Comparison of ENCODE assay signal across 23 cellular contexts in genomic region chr19:11612816-11613511, GRCh38. TPM values are rescaled to one million over a fixed set of nuclear protein-coding genes. Genes with fewer than 3 reads are reported as not detected.
DNase-seq lines count a peak whose midpoint lies in the region; ATAC-seq and TF ChIP-seq lines count a peak whose summit lies in the region.
"Had no signal": no experiment of that assay in that cellular context is flagged by ENCODE, and none has a peak within 500 bp of the region (broad histone marks: within the 10 kb centered on the region; RNA-seq: fewer than 3 reads in every experiment).

No MANE protein-coding gene starts in this region.

- CTCF ChIA-PET in WTC11 (lab: Charles Lee) = interaction anchor here (0.6 to 1.3 kb wide), 10 partner anchors 15 to 1520 kb away, joined by 3 to 6 read pairs (median 3); partner anchors contain the start of gene ELOF1

- H3T11ph ChIP-seq in H9 (ENCODE audit: low read length) = no peak overlapping the region

- H3K27ac Mint-ChIP-seq in T-helper 1 cell treated with Interleukin-12 subunit alpha and Interleukin-12 subunit beta and Interleukin-4 antibody, amounts not matched to agents 30 μg/mL and 1 μg/mL, for 36 hours = peak overlapping the region; percentile 41
- H3K27ac Mint-ChIP-seq in H9 = no peak overlapping the region; a peak in 1 of 7 replicates
- no peak overlapping the region; the same call in 1 of the 2 replicates for H3K27ac Mint-ChIP-seq in WTC11
- H3K27ac Mint-ChIP-seq in mesothelial cell of epicardium = peak overlapping the region; percentile 61
- H3K27ac Mint-ChIP-seq: B cell had no signal

- H4K91ac ChIP-seq in H9 (ENCODE audit: insufficient read length, low read depth, low read length) = no peak overlapping the region

- no peak overlapping the region for H3K9ac ChIP-seq in H9 (ENCODE audit: extremely low read depth, insufficient read length, low read length)

- H2BK15ac ChIP-seq in H9 (ENCODE audit: low read depth, low read length) = no peak overlapping the region

- H3K36me3 Mint-ChIP-seq in T-helper 1 cell treated with Interleukin-12 subunit alpha and Interleukin-12 subunit beta and Interleukin-4 antibody, amounts not matched to agents 30 μg/mL and 1 μg/mL, for 36 hours (ENCODE audit: low read depth) = peaks cover 44% of the 10 kb centered on the region
- H3K36me3 Mint-ChIP-seq in H9 (ENCODE audit: insufficient read depth in 1 of 3, low read depth in 3 of 3) (peaks cover 55 to 84% (median 79%) of the 10 kb centered on the region in 3 experiments), WTC11 (peaks cover 61% of the 10 kb centered on the region), mesothelial cell of epicardium (peaks cover 74% of the 10 kb centered on the region)

- H2AK5ac ChIP-seq in H9 (ENCODE audit: insufficient read length, low read length) = no peak overlapping the region

- H3K4me3 ChIP-seq in brain microvascular endothelial cell (ENCODE audit: low read depth, low read length) = no peak overlapping the region
- H3K4me3 ChIP-seq: right atrium auricular region, testis had no signal

- no peak overlapping the region for H3K4ac ChIP-seq in H9 (ENCODE audit: low read depth, low read length)

- H3K9me3 ChIP-seq in H9 (ENCODE audit: control insufficient read depth, low read depth, low read length) = peaks cover 20% of the 10 kb centered on the region
- H3K9me3 ChIP-seq: testis had no signal

- H3K23ac ChIP-seq in H9 (ENCODE audit: insufficient read length, low read depth, low read length) = no peak overlapping the region

- H4K5ac ChIP-seq in H9 (ENCODE audit: insufficient read length, low read depth, low read length) = no peak overlapping the region

- no peaks in the 10 kb centered on the region for H3K27me3 Mint-ChIP-seq in T-helper 1 cell treated with Interleukin-12 subunit alpha and Interleukin-12 subunit beta and Interleukin-4 antibody, amounts not matched to agents 30 μg/mL and 1 μg/mL, for 36 hours (ENCODE audit: low read depth)
- H3K27me3 Mint-ChIP-seq in H9 (ENCODE audit: low read depth) = no peaks in the 10 kb centered on the region
- no peaks in the 10 kb centered on the region for H3K27me3 Mint-ChIP-seq in WTC11 (ENCODE audit: low read depth)
- H3K27me3 Mint-ChIP-seq in mesothelial cell of epicardium (ENCODE audit: low read depth) = no peaks in the 10 kb centered on the region
- H3K27me3 Mint-ChIP-seq: B cell had no signal

- H2BK20ac ChIP-seq in H9 (ENCODE audit: low read depth, low read length, poor library complexity, severe bottlenecking) = no peak overlapping the region

- H2BK120ac ChIP-seq in H9 (ENCODE audit: low read depth, low read length, poor library complexity, severe bottlenecking) = no peak overlapping the region

- H3K27me3 ChIP-seq in H9 (ENCODE audit: insufficient read depth, low read length) = no peaks in the 10 kb centered on the region
- H3K27me3 ChIP-seq in brain microvascular endothelial cell (replicated peaks) = no peaks in the 10 kb centered on the region
- H3K27me3 ChIP-seq: right atrium auricular region, testis had no signal

- H3K56ac ChIP-seq in H9 (ENCODE audit: insufficient read length, low read depth, low read length) = no peak overlapping the region

- H3K4me1 Mint-ChIP-seq in T-helper 1 cell treated with Interleukin-12 subunit alpha and Interleukin-12 subunit beta and Interleukin-4 antibody, amounts not matched to agents 30 μg/mL and 1 μg/mL, for 36 hours (ENCODE audit: low read depth) = no peaks in the 10 kb centered on the region
- H3K4me1 Mint-ChIP-seq in H9 (peaks cover 9 to 13% of the 10 kb centered on the region in 2 experiments), WTC11 (peaks cover 12% of the 10 kb centered on the region), mesothelial cell of epicardium (no peaks in the 10 kb centered on the region)

- no CpG with 5 or more reads among the region's 5 CpGs for WGBS in H9 (ENCODE audit: extremely low coverage, insufficient read length, low lambda C conversion rate)

- no peak for DNase-seq in T-helper 1 cell
- no peak for DNase-seq in H9
- DNase-seq in WTC11 (ENCODE audit: low spot score) = peak; percentile 36
- no peak for DNase-seq in mesothelial cell of epicardium (ENCODE audit: low spot score in 2 of 2, unreplicated experiment in 2 of 2)
- no peak for DNase-seq in NCI-H2227 treated with DMSO at 0.1 percent for 48 hours (lab: John Stamatoyannopoulos, UW)
- DNase-seq in brain microvascular endothelial cell = no peak
- no peak for DNase-seq in effector CD4-positive, alpha-beta T cell
- DNase-seq: activated CD4-positive, alpha-beta T cell treated with anti-CD3 and anti-CD28 coated beads, Interleukin-2, amount 50 U/mL, for 48 hours; activated gamma-delta T cell treated with Interleukin-2 at 50 U/mL for 16 hours; activated T-cell treated with anti-CD3 and anti-CD28 coated beads for 4 hours; aorta; central memory CD4-positive, alpha-beta T cell; COR-L47; GOT3; hippocampal formation; NCI-H1417 treated with DMSO at 0.1 percent for 48 hours; NCI-H524; stimulated activated CD8-positive, alpha-beta memory T cell treated with anti-CD3 and anti-CD28 coated beads, Interleukin-4, amount 100 ng/mL, for 48 hours; testis had no signal

- H2BK5ac ChIP-seq in H9 (ENCODE audit: insufficient read length, low read length) = no peak overlapping the region

- H3K4me2 ChIP-seq in H9 (ENCODE audit: insufficient read depth, insufficient read length, low read length) = no peak overlapping the region

- peak; percentile 70 for ATAC-seq in WTC11
- ATAC-seq: esophagus mucosa had no signal

- no peak overlapping the region for H3K18ac ChIP-seq in H9 (ENCODE audit: insufficient read length, low read depth, low read length)

- no peaks in the 10 kb centered on the region for H4K20me1 ChIP-seq in H9 (ENCODE audit: control insufficient read depth, insufficient read depth, insufficient read length)

- no peak overlapping the region for H3K4me3 Mint-ChIP-seq in T-helper 1 cell treated with Interleukin-12 subunit alpha and Interleukin-12 subunit beta and Interleukin-4 antibody, amounts not matched to agents 30 μg/mL and 1 μg/mL, for 36 hours
- H3K4me3 Mint-ChIP-seq in H9 (no peak overlapping the region), WTC11 (no peak overlapping the region), mesothelial cell of epicardium (no peak overlapping the region)
- H3K4me3 Mint-ChIP-seq: B cell had no signal

- H3K27ac ChIP-seq in H9 (ENCODE audit: insufficient read length, low read depth, low read length) (no peak overlapping the region), brain microvascular endothelial cell (no peak overlapping the region)
- H3K27ac ChIP-seq: right atrium auricular region, testis had no signal

- peaks cover 52% of the 10 kb centered on the region for H3K9me3 Mint-ChIP-seq in T-helper 1 cell treated with Interleukin-12 subunit alpha and Interleukin-12 subunit beta and Interleukin-4 antibody, amounts not matched to agents 30 μg/mL and 1 μg/mL, for 36 hours
- peaks cover 46 to 62% of the 10 kb centered on the region in 2 experiments for H3K9me3 Mint-ChIP-seq in H9
- peaks cover 25% of the 10 kb centered on the region for H3K9me3 Mint-ChIP-seq in WTC11
- H3K9me3 Mint-ChIP-seq in mesothelial cell of epicardium = peaks cover 39% of the 10 kb centered on the region

- no peaks in the 10 kb centered on the region for H3K4me1 ChIP-seq in H9 (ENCODE audit: insufficient read depth, low read length)
- H3K4me1 ChIP-seq: right atrium auricular region, testis had no signal

- no peaks in the 10 kb centered on the region; the same call in 1 of the 2 replicates for H3K79me2 ChIP-seq in H9 (ENCODE audit: insufficient read depth, low read length)

- in situ Hi-C loops in brain microvascular endothelial cell (cut with HindIII; ENCODE audit: low pct_ligation_motif_present, low sequenced_read_pairs) = no loop called here

- POLR2A ChIA-PET in WTC11 (lab: Charles Lee) = no interaction called here

- H2BK12ac ChIP-seq in H9 (ENCODE audit: insufficient read length, low read depth, low read length) = no peak overlapping the region

- TF ChIP-seq CTCF in H9 (conservative IDR thresholded peaks at IDR 0.05) (peak; percentile 33; the same call in 2 of the 3 replicates), WTC11 (IDR thresholded peaks at IDR 0.05) (no peak), mesothelial cell of epicardium (IDR thresholded peaks at IDR 0.05; ENCODE audit: unreplicated experiment) (no peak), brain microvascular endothelial cell (IDR thresholded peaks at IDR 0.05; ENCODE audit: low read depth, low read length, missing control alignments) (no peak)

- no peak overlapping the region for H2AFZ ChIP-seq in H9 (ENCODE audit: low read length)

- H3K14ac ChIP-seq in H9 (ENCODE audit: insufficient read depth, low read length) = no peak overlapping the region

- no peaks in the 10 kb centered on the region for H3K23me2 ChIP-seq in H9 (ENCODE audit: insufficient read length, low read depth, low read length, poor library complexity, severe bottlenecking)

- H3K36me3 ChIP-seq in brain microvascular endothelial cell (replicated peaks) = peaks cover 39% of the 10 kb centered on the region

- H4K8ac ChIP-seq in H9 (replicated peaks; ENCODE audit: insufficient read length, low read depth, low read length) = no peak overlapping the region

- H3K79me1 ChIP-seq in H9 (ENCODE audit: insufficient read depth, low read depth, low read length, poor library complexity, severe bottlenecking) = peaks cover 3% of the 10 kb centered on the region

TF ChIP-seq in WTC11, 78 proteins besides CTCF, POLR2A, EP300 and RAD21 (continues in another document):
- TF ChIP-seq ERG (CRISPR knock-in tag; IDR thresholded peaks at IDR 0.05) (no peak), ETV6 (CRISPR knock-in tag; IDR thresholded peaks at IDR 0.05) (no peak)

RNA-seq across cellular contexts. Expression of gene ZNF627, which starts 15.7 kb away (rescaled TPM):
- 12.2 and 12.8 TPM in 2 replicates for total RNA-seq in H9 (2021)
- total RNA-seq in WTC11 (2021) = 12.6 to 13.2 TPM (median 12.7 TPM) in 3 replicates
- 28.6 to 29.9 TPM (median 29.8 TPM) in 3 replicates for total RNA-seq in mesothelial cell of epicardium

RNA-seq across cellular contexts. Expression of gene ACP5, which starts 35.5 kb away (rescaled TPM):
- total RNA-seq in H9 (2021) (2.3 and 4.0 TPM in 2 replicates), WTC11 (2021) (8.6 to 14.3 TPM (median 11.8 TPM) in 3 replicates), mesothelial cell of epicardium (3.9 to 4.2 TPM (median 3.9 TPM) in 3 replicates)

RNA-seq across cellular contexts. Expression of gene ELOF1, which starts 53.9 kb away (rescaled TPM):
- 84.9 and 88.6 TPM in 2 replicates for total RNA-seq in H9 (2021)
- 70.9 to 86.0 TPM (median 73.4 TPM) in 3 replicates for total RNA-seq in WTC11 (2021)
- 41.3 to 47.1 TPM (median 46.0 TPM) in 3 replicates for total RNA-seq in mesothelial cell of epicardium

Comparison
In these comparisons a context has a peak if more than half of its experiments do, and no peak if none do; other contexts are left out.
1. H3K27ac Mint-ChIP-seq: peak in T-helper 1 cell treated with Interleukin-12 subunit alpha and Interleukin-12 subunit beta and Interleukin-4 antibody, amounts not matched to agents 30 μg/mL and 1 μg/mL, for 36 hours (single experiment) and mesothelial cell of epicardium (single experiment); none in H9 (0 of 3) and WTC11 (single experiment).